Comparison of ENCODE assay signal across 1 cellular context in genomic region chr15:80999623-81000036, GRCh38.
TF ChIP-seq lines count a peak whose summit lies in the region.

No MANE protein-coding gene starts in this region.

TF ChIP-seq in liver, 16 proteins besides CTCF, POLR2A, EP300 and RAD21 (continued from another document):
- TF ChIP-seq ZBTB33 (IDR thresholded peaks at IDR 0.05), result no peak
- no peak for TF ChIP-seq FOXA1 (IDR thresholded peaks at IDR 0.05)
- TF ChIP-seq MAX (IDR thresholded peaks at IDR 0.05), result no peak
- no peak for TF ChIP-seq EGR1 (IDR thresholded peaks at IDR 0.05; ENCODE audit: low read depth in 2 of 2)
- no peak for TF ChIP-seq RXRA (IDR thresholded peaks at IDR 0.05)
- no peak for TF ChIP-seq FOXA2 (IDR thresholded peaks at IDR 0.05)
- TF ChIP-seq TAF1 (conservative IDR thresholded peaks at IDR 0.05), result no peak
